In genomic region chr7:64574481-64575159, GRCh38 we compare ENCODE assay signal across 9 cellular contexts. TPM values are rescaled to one million over a fixed set of nuclear protein-coding genes. Genes with fewer than 3 reads are reported as not detected.
DNase-seq lines count a peak whose midpoint lies in the region; ATAC-seq and TF ChIP-seq lines count a peak whose summit lies in the region.
"Had no signal": no experiment of that assay in that cellular context is flagged by ENCODE, and none has a peak within 500 bp of the region (broad histone marks: within the 10 kb centered on the region; RNA-seq: fewer than 3 reads in every experiment).

No MANE protein-coding gene starts in this region.

- H3K9me3 ChIP-seq in adrenal gland (replicated peaks in 1 of 3) (no peaks in the 10 kb centered on the region), cardiac muscle cell (ENCODE audit: low read depth) (no peaks in the 10 kb centered on the region), sigmoid colon (no peaks in the 10 kb centered on the region)

- DNase-seq in adrenal gland = peak; percentile 46 to 87 (median 65)
- DNase-seq in cardiac muscle cell (ENCODE audit: low read depth in 1 of 2, low spot score in 1 of 2) = peak; percentile 17 to 89
- no peak for DNase-seq in sigmoid colon
- no peak for DNase-seq in DMS153 (lab: John Stamatoyannopoulos, UW)
- DNase-seq in stimulated activated CD4-positive, alpha-beta T cell treated with anti-CD3 and anti-CD28 coated beads, Interleukin-12 subunit alpha, Interleukin-12 subunit beta, amount 100 ng/mL, for 4 hours = no peak
- no peak for DNase-seq in NCI-H187 treated with DMSO at 0.1 percent for 48 hours (lab: John Stamatoyannopoulos, UW)
- DNase-seq: NCI-H2171 had no signal

- H3K4me3 ChIP-seq in adrenal gland = peak overlapping the region in 2 of 4 donors; percentile 32 to 38
- peak overlapping the region; percentile 9 for H3K4me3 ChIP-seq in cardiac muscle cell
- H3K4me3 ChIP-seq in sigmoid colon = peak overlapping the region in 3 of 4 donors; percentile 35 to 47 (median 39)

- intact Hi-C loops in adrenal gland (cut with DNase I) = no loop called here
- intact Hi-C loops in sigmoid colon (cut with DNase I) = no loop called here

- TF ChIP-seq CTCF in adrenal gland (IDR thresholded peaks at IDR 0.05) (no peak), cardiac muscle cell (IDR thresholded peaks at IDR 0.05; ENCODE audit: low read depth, low read length) (no peak), sigmoid colon (IDR thresholded peaks at IDR 0.05) (no peak)

- TF ChIP-seq POLR2A in adrenal gland (IDR thresholded peaks at IDR 0.05) (no peak), sigmoid colon (IDR thresholded peaks at IDR 0.05) (no peak)

- 16 to 46% (median 18%) methylated on average over 18 to 26 of the region's 26 CpGs for WGBS in adrenal gland, 4 donors
- 20 to 46% methylated on average over 26 of the region's 26 CpGs for WGBS in sigmoid colon, 2 donors

- ATAC-seq in GM18517 (IDR thresholded peaks at IDR 0.05; ENCODE audit: unreplicated experiment) (peak; percentile 46), GM19397 (IDR thresholded peaks at IDR 0.05; ENCODE audit: unreplicated experiment) (no peak)

- no peak for TF ChIP-seq EP300 in sigmoid colon (IDR thresholded peaks at IDR 0.05)

- H3K27me3 ChIP-seq in adrenal gland (no peaks in the 10 kb centered on the region), cardiac muscle cell (peaks cover 2% of the 10 kb centered on the region), sigmoid colon (peaks cover 0 to 19% (median 0%) of the 10 kb centered on the region in 3 donors)

- H3K27ac ChIP-seq in adrenal gland = no peak overlapping the region
- H3K27ac ChIP-seq in cardiac muscle cell = no peak overlapping the region
- H3K27ac ChIP-seq in sigmoid colon = no peak overlapping the region

- H3K4me1 ChIP-seq in adrenal gland (replicated peaks in 1 of 2) (peaks cover 0 to 6% of the 10 kb centered on the region in 2 donors), cardiac muscle cell (ENCODE audit: low read depth) (no peaks in the 10 kb centered on the region), sigmoid colon (peaks cover 0 to 19% (median 13%) of the 10 kb centered on the region in 4 donors)

- H3K36me3 ChIP-seq in adrenal gland (replicated peaks in 1 of 2) (no peaks in the 10 kb centered on the region), cardiac muscle cell (no peaks in the 10 kb centered on the region), sigmoid colon (no peaks in the 10 kb centered on the region)

RNA-seq across cellular contexts. Expression of gene ZNF680, which starts 11.7 kb away (rescaled TPM):
- total RNA-seq in adrenal gland = 10 to 100 TPM; 13.8 to 51.5 (median 30.3) TPM
- 10 to 100 TPM in 2 of 3 donors, 1 to 10 TPM in 1; 9.5 to 24.5 (median 13.4) TPM for polyA plus RNA-seq in adrenal gland
- total RNA-seq in cardiac muscle cell = 10.0 and 12.2 TPM in 2 replicates
- 13.0 and 16.0 TPM in 2 replicates for polyA plus RNA-seq in cardiac muscle cell
- total RNA-seq in sigmoid colon = 10 to 100 TPM in 3 of 4 donors, 1 to 10 TPM in 1; 9.8 to 28.0 (median 16.7) TPM
- 1 to 10 TPM; 2.4 to 3.5 (median 3.3) TPM for polyA plus RNA-seq in sigmoid colon

Comparison
In these comparisons a context has a peak if more than half of its experiments do, and no peak if none do; other contexts are left out.
1. DNase-seq: peak in adrenal gland (7 of 7) and cardiac muscle cell (2 of 2); none in sigmoid colon (single experiment), DMS153 (single experiment), stimulated activated CD4-positive, alpha-beta T cell treated with anti-CD3 and anti-CD28 coated beads, Interleukin-12 subunit alpha, Interleukin-12 subunit beta, amount 100 ng/mL, for 4 hours (single experiment) and NCI-H187 treated with DMSO at 0.1 percent for 48 hours (single experiment).